Comparison of ENCODE assay signal across 8 cellular contexts in the genomic region with DNA sequence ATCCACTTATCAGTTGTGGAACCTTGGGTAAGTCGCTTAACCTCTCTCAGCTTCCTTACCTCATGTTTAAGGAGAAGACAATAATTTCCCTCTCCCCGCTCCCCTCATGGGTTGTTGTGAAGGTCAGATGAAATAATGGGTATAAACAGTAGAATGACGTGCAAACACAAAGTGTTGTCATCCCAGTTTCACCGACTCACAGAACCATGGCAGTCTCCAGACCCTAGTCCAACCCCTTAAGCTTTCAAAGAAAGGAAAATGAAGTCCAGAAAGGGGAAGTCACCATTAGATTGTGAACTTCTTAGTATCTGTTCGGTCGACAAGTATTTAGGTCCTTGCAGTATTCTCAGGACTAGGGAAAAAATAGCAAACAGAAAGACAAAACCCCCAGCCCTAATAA. TPM values are rescaled to one million over a fixed set of nuclear protein-coding genes. Genes with fewer than 3 reads are reported as not detected.
DNase-seq lines count a peak whose midpoint lies in the region; ATAC-seq and TF ChIP-seq lines count a peak whose summit lies in the region.

No MANE protein-coding gene starts in this region.

- no peak for DNase-seq in activated T-cell treated with anti-CD3 and anti-CD28 coated beads, Interleukin-2, amount 50 U/mL, for 72 hours
- DNase-seq in activated T-cell treated with anti-CD3 and anti-CD28 coated beads for 4 hours (no peak), immature natural killer cell (no peak), thoracic aorta (ENCODE audit: low spot score) (no peak), NCI-H2196 (lab: John Stamatoyannopoulos, UW; ENCODE audit: unreplicated experiment) (no peak), OCI-M2 (lab: John Stamatoyannopoulos, UW; ENCODE audit: unreplicated experiment) (no peak)
- DNase-seq in activated CD4-positive, alpha-beta memory T cell treated with anti-CD3 and anti-CD28 coated beads for 36 hours = no peak
- DNase-seq in stimulated activated naive CD4-positive, alpha-beta T cell (lab: John Stamatoyannopoulos, UW) = no peak

- no peak overlapping the region for H3K27ac ChIP-seq in thoracic aorta

- CTCF ChIA-PET in activated CD4-positive, alpha-beta memory T cell treated with anti-CD3 and anti-CD28 coated beads for 36 hours (lab: Charles Lee) = interaction anchor here (0.8 to 1.2 kb wide), 2 partner anchors 9 to 11 kb away, joined by 3 read pairs; no protein-coding TSS in a partner anchor

- H3K4me3 ChIP-seq in thoracic aorta = peak overlapping the region; percentile 88

- H3K27ac Mint-ChIP-seq in activated T-cell treated with anti-CD3 and anti-CD28 coated beads, Interleukin-2, amount 50 U/mL, for 72 hours = peak overlapping the region; percentile 22
- H3K27ac Mint-ChIP-seq in activated CD4-positive, alpha-beta memory T cell treated with anti-CD3 and anti-CD28 coated beads for 36 hours = no peak overlapping the region
- H3K27ac Mint-ChIP-seq in immature natural killer cell = peak overlapping the region in 2 of 6 donors; percentile 36 to 54

- intact Hi-C loops in activated CD4-positive, alpha-beta memory T cell treated with anti-CD3 and anti-CD28 coated beads for 36 hours (cut with micrococcal nuclease) = loop anchor here (2.0 to 10.0 kb wide), 4 partner anchors 71 to 311 kb away; a partner anchor contains a TSS

- H3K4me1 ChIP-seq in thoracic aorta (ENCODE audit: control insufficient read depth in 1 of 2, low read depth in 2 of 2) = peaks cover 8 to 16% of the 10 kb centered on the region in 2 donors

- no peaks in the 10 kb centered on the region for H3K27me3 ChIP-seq in thoracic aorta (replicated peaks; ENCODE audit: insufficient read depth)

- no peak for TF ChIP-seq CTCF in thoracic aorta (IDR thresholded peaks at IDR 0.05)

- no peaks in the 10 kb centered on the region for H3K9me3 Mint-ChIP-seq in activated T-cell treated with anti-CD3 and anti-CD28 coated beads, Interleukin-2, amount 50 U/mL, for 72 hours
- H3K9me3 Mint-ChIP-seq in activated CD4-positive, alpha-beta memory T cell treated with anti-CD3 and anti-CD28 coated beads for 36 hours = no peaks in the 10 kb centered on the region
- H3K9me3 Mint-ChIP-seq in immature natural killer cell = no peaks in the 10 kb centered on the region

- peak overlapping the region; percentile 98 to 99 for H3K4me3 Mint-ChIP-seq in activated T-cell treated with anti-CD3 and anti-CD28 coated beads, Interleukin-2, amount 50 U/mL, for 72 hours
- H3K4me3 Mint-ChIP-seq in activated CD4-positive, alpha-beta memory T cell treated with anti-CD3 and anti-CD28 coated beads for 36 hours = peak overlapping the region; percentile 93
- H3K4me3 Mint-ChIP-seq in immature natural killer cell = peak overlapping the region; percentile 94 to 99 (median 94)

- peaks cover 0 to 2% of the 10 kb centered on the region in 2 donors for H3K36me3 Mint-ChIP-seq in activated T-cell treated with anti-CD3 and anti-CD28 coated beads, Interleukin-2, amount 50 U/mL, for 72 hours (ENCODE audit: insufficient read depth in 2 of 2)
- peaks cover 3% of the 10 kb centered on the region for H3K36me3 Mint-ChIP-seq in activated CD4-positive, alpha-beta memory T cell treated with anti-CD3 and anti-CD28 coated beads for 36 hours
- peaks cover 0 to 6% (median 0%) of the 10 kb centered on the region in 3 donors for H3K36me3 Mint-ChIP-seq in immature natural killer cell

- POLR2A ChIA-PET in activated CD4-positive, alpha-beta memory T cell treated with anti-CD3 and anti-CD28 coated beads for 36 hours (lab: Charles Lee) = no interaction called here

- H3K9me3 ChIP-seq in thoracic aorta = no peaks in the 10 kb centered on the region

- H3K4me1 Mint-ChIP-seq in activated T-cell treated with anti-CD3 and anti-CD28 coated beads, Interleukin-2, amount 50 U/mL, for 72 hours (ENCODE audit: low read depth) = peaks cover 34% of the 10 kb centered on the region
- H3K4me1 Mint-ChIP-seq in activated CD4-positive, alpha-beta memory T cell treated with anti-CD3 and anti-CD28 coated beads for 36 hours (ENCODE audit: low read depth) = peaks cover 27% of the 10 kb centered on the region
- peaks cover 21 to 40% of the 10 kb centered on the region in 2 donors for H3K4me1 Mint-ChIP-seq in immature natural killer cell

- no peaks in the 10 kb centered on the region for H3K27me3 Mint-ChIP-seq in activated T-cell treated with anti-CD3 and anti-CD28 coated beads, Interleukin-2, amount 50 U/mL, for 72 hours (ENCODE audit: low read depth)
- H3K27me3 Mint-ChIP-seq in activated CD4-positive, alpha-beta memory T cell treated with anti-CD3 and anti-CD28 coated beads for 36 hours = no peaks in the 10 kb centered on the region
- H3K27me3 Mint-ChIP-seq in immature natural killer cell (ENCODE audit: low read depth in 3 of 3) = peaks cover 2 to 9% (median 3%) of the 10 kb centered on the region in 3 donors

- peaks cover 6% of the 10 kb centered on the region for H3K36me3 ChIP-seq in thoracic aorta

- no peak for ATAC-seq in activated T-cell treated with anti-CD3 and anti-CD28 coated beads, Interleukin-2, amount 50 U/mL, for 72 hours (replicated peaks in 1 of 2)
- ATAC-seq in thoracic aorta (ENCODE audit: insufficient number of reproducible peaks, low FRiP score, low read depth) = no peak

RNA-seq across cellular contexts. Expression of a gene that starts 1.1 kb away (rescaled TPM):
- total RNA-seq in activated T-cell treated with anti-CD3 and anti-CD28 coated beads, Interleukin-2, amount 50 U/mL, for 72 hours = 10 to 100 TPM; 58.7 to 61.8 TPM
- 10 to 100 TPM; 61.4 to 65.1 TPM for total RNA-seq in activated CD4-positive, alpha-beta memory T cell treated with anti-CD3 and anti-CD28 coated beads for 36 hours
- 100 to 1,000 TPM; 144 to 204 (median 160) TPM for polyA plus RNA-seq in immature natural killer cell
- 10 to 100 TPM; 26.4 to 37.0 TPM for total RNA-seq in thoracic aorta

RNA-seq across cellular contexts. Expression of a gene that starts 2.1 kb away (rescaled TPM):
- total RNA-seq in activated T-cell treated with anti-CD3 and anti-CD28 coated beads, Interleukin-2, amount 50 U/mL, for 72 hours = 10 to 100 TPM; 31.4 to 42.6 TPM
- total RNA-seq in activated CD4-positive, alpha-beta memory T cell treated with anti-CD3 and anti-CD28 coated beads for 36 hours = 10 to 100 TPM; 32.7 to 32.9 TPM
- 10 to 100 TPM in 1 of 3 donors, 1 to 10 TPM in 2; 5.0 to 10.8 (median 7.6) TPM for polyA plus RNA-seq in immature natural killer cell
- 10 to 100 TPM; 21.7 to 36.7 TPM for total RNA-seq in thoracic aorta

RNA-seq across cellular contexts. Expression of a gene that starts 5.3 kb away (rescaled TPM):
- under 1 TPM; 0.53 to 0.95 TPM for total RNA-seq in activated T-cell treated with anti-CD3 and anti-CD28 coated beads, Interleukin-2, amount 50 U/mL, for 72 hours
- under 1 TPM; 0.52 to 0.56 TPM for total RNA-seq in activated CD4-positive, alpha-beta memory T cell treated with anti-CD3 and anti-CD28 coated beads for 36 hours
- polyA plus RNA-seq in immature natural killer cell = not detected
- total RNA-seq in thoracic aorta = not detected

RNA-seq across cellular contexts. Expression of a gene that starts 26.6 kb away (rescaled TPM):
- total RNA-seq in activated T-cell treated with anti-CD3 and anti-CD28 coated beads, Interleukin-2, amount 50 U/mL, for 72 hours = under 1 TPM; 0.31 to 0.97 TPM
- total RNA-seq in activated CD4-positive, alpha-beta memory T cell treated with anti-CD3 and anti-CD28 coated beads for 36 hours = under 1 TPM; 0.43 to 0.51 TPM
- polyA plus RNA-seq in immature natural killer cell = not detected
- total RNA-seq in thoracic aorta = under 1 TPM in 1 of 2 donors, not detected in 1; 0.42 TPM

RNA-seq across cellular contexts. Expression of a gene that starts 34.9 kb away (rescaled TPM):
- total RNA-seq in activated T-cell treated with anti-CD3 and anti-CD28 coated beads, Interleukin-2, amount 50 U/mL, for 72 hours = 100 to 1,000 TPM; 193 to 234 TPM
- 100 to 1,000 TPM; 171 to 175 TPM for total RNA-seq in activated CD4-positive, alpha-beta memory T cell treated with anti-CD3 and anti-CD28 coated beads for 36 hours
- 100 to 1,000 TPM; 469 to 608 (median 563) TPM for polyA plus RNA-seq in immature natural killer cell
- 100 to 1,000 TPM; 132 to 241 TPM for total RNA-seq in thoracic aorta
